In genomic region chr12:71562681-71563595, GRCh38 we compare ENCODE assay signal across 15 cellular contexts.
"Had no signal": no experiment of that assay in that cellular context is flagged by ENCODE, and none has a peak within 500 bp of the region (broad histone marks: within the 10 kb centered on the region; RNA-seq: fewer than 3 reads in every experiment).

No MANE protein-coding gene starts in this region.

- H3K9me3 ChIP-seq: breast epithelium, tibial artery, vagina had no signal

- H3K4me1 ChIP-seq: breast epithelium, tibial artery, vagina had no signal

- H3K4me3 ChIP-seq: breast epithelium, dorsolateral prefrontal cortex, tibial artery, vagina had no signal

- ATAC-seq: activated T-helper 17 cell treated with anti-CD3 and anti-CD28 coated beads, Interleukin-2, amount 50 U/mL, for 72 hours; natural killer cell treated with Interleukin-12 subunit alpha and Interleukin-12 subunit beta and Interleukin-15 and Interleukin-18, amount 100 ng/mL, for 72 hours; stimulated activated memory B cell treated with anti-CD40 and anti-IgM and Interleukin-4, amounts not matched to agents 10 μg/mL and 1 μg/mL and 100 μg/mL, for 72 hours had no signal

- H3K36me3 ChIP-seq: breast epithelium, tibial artery, vagina had no signal

- H3K27ac ChIP-seq: breast epithelium, dorsolateral prefrontal cortex, tibial artery, vagina had no signal

- DNase-seq: activated CD4-positive, CD25-positive, alpha-beta regulatory T cell treated with anti-CD3 and anti-CD28 coated beads, Interleukin-2, amount 50 U/mL, for 72 hours; activated naive CD4-positive, alpha-beta T cell treated with Interleukin-2 at 50 U/mL for 16 hours; activated T-cell treated with anti-CD3 and anti-CD28 coated beads for 4 hours; dorsolateral prefrontal cortex; endodermal cell; head of caudate nucleus; immature natural killer cell; occipital lobe; stimulated activated CD4-positive, alpha-beta T cell treated with anti-CD3 and anti-CD28 coated beads, Interleukin-2, amount 100 ng/mL, for 48 hours; tibial artery had no signal

- H3K27me3 ChIP-seq: breast epithelium, dorsolateral prefrontal cortex, tibial artery, vagina had no signal
